8 cellular contexts compared by ENCODE assay signal in the genomic region with DNA sequence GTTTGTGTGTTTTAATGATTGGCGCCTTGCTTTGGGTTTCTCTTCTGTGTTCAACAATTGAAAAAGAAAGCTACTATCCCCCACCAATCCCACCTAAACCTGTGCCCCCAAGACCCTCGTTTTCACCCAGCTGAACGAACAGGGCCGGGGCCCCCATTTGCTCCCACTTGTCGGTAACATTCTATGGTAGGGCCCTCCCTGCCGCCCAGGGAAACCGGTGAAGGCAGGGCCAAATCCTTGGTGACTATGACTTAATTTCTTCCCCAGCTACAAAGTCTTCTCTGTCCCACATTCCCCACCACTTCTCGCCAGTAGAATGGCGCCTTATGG. TPM values are rescaled to one million over a fixed set of nuclear protein-coding genes. Genes with fewer than 3 reads are reported as not detected.
DNase-seq lines count a peak whose midpoint lies in the region; ATAC-seq and TF ChIP-seq lines count a peak whose summit lies in the region.

No MANE protein-coding gene starts in this region.

- no peak for ATAC-seq in naive thymus-derived CD4-positive, alpha-beta T cell
- no peak for ATAC-seq in HG02840 (IDR thresholded peaks at IDR 0.05; ENCODE audit: low FRiP score, unreplicated experiment)
- no peak for ATAC-seq in GM21619 (IDR thresholded peaks at IDR 0.05; ENCODE audit: unreplicated experiment)
- no peak for ATAC-seq in GM21529 (IDR thresholded peaks at IDR 0.05; ENCODE audit: unreplicated experiment)

- H3K9me3 ChIP-seq in BLaER1 treated with 17β-estradiol and CSF1 and Interleukin-3, amounts not matched to agents 10 nM and 100 nM (replicated peaks in 1 of 11) = no peaks in the 10 kb centered on the region
- H3K9me3 ChIP-seq in MM.1S (replicated peaks; ENCODE audit: insufficient read depth, low read length) = no peaks in the 10 kb centered on the region
- H3K9me3 ChIP-seq in naive thymus-derived CD4-positive, alpha-beta T cell (ENCODE audit: control insufficient read depth in 2 of 3, low read length in 3 of 3) = no peaks in the 10 kb centered on the region

- H3K4me2 ChIP-seq in BLaER1 treated with 17β-estradiol and CSF1 and Interleukin-3, amounts not matched to agents 10 nM and 100 nM = peak overlapping the region; percentile 83 to 98 (median 93)
- peak overlapping the region; percentile 77 for H3K4me2 ChIP-seq in MM.1S (ENCODE audit: low read depth, low read length)

- peak overlapping the region; percentile 80 to 96 (median 88) for H3K27ac ChIP-seq in BLaER1 treated with 17β-estradiol and CSF1 and Interleukin-3, amounts not matched to agents 10 nM and 100 nM
- H3K27ac ChIP-seq in MM.1S (ENCODE audit: low read length) (peak overlapping the region; percentile 50; the same call in 1 of the 2 replicates), coronary artery (peak overlapping the region; percentile 75 to 80)
- H3K27ac ChIP-seq in naive thymus-derived CD4-positive, alpha-beta T cell (ENCODE audit: low read depth, low read length) = peak overlapping the region; percentile 94

- no peaks in the 10 kb centered on the region for H3K9me2 ChIP-seq in MM.1S (replicated peaks; ENCODE audit: insufficient read depth, low read length)

- peaks cover 55% of the 10 kb centered on the region for H3K79me2 ChIP-seq in MM.1S (ENCODE audit: low read length)

- H3K9me3 Mint-ChIP-seq in naive thymus-derived CD4-positive, alpha-beta T cell = peaks cover 0 to 5% (median 0%) of the 10 kb centered on the region in 11 donors

- peak overlapping the region; percentile 94 to 100 (median 99) for H3K4me3 Mint-ChIP-seq in naive thymus-derived CD4-positive, alpha-beta T cell

- peaks cover 41 to 59% (median 55%) of the 10 kb centered on the region in 7 donors for H3K4me1 Mint-ChIP-seq in naive thymus-derived CD4-positive, alpha-beta T cell

- no peaks in the 10 kb centered on the region for H3F3A ChIP-seq in MM.1S (ENCODE audit: insufficient read depth, low read length)

- H3K36me3 Mint-ChIP-seq in naive thymus-derived CD4-positive, alpha-beta T cell = peaks cover 16 to 39% (median 33%) of the 10 kb centered on the region in 5 donors

- POLR2A ChIA-PET in naive thymus-derived CD4-positive, alpha-beta T cell (lab: Charles Lee) = interaction anchor here (0.6 to 2.7 kb wide), 15 partner anchors 10 to 498 kb away, joined by 3 to 16 read pairs (median 5); a partner anchor contains a TSS

- CTCF ChIA-PET in naive thymus-derived CD4-positive, alpha-beta T cell (lab: Charles Lee) = interaction anchor here (0.5 to 1.2 kb wide), 5 partner anchors 15 to 232 kb away, joined by 3 to 5 read pairs (median 3); no protein-coding TSS in a partner anchor

- peak overlapping the region; percentile 97 to 100 (median 99) for H3K27ac Mint-ChIP-seq in naive thymus-derived CD4-positive, alpha-beta T cell

- H3K27me3 ChIP-seq in BLaER1 treated with 17β-estradiol and CSF1 and Interleukin-3, amounts not matched to agents 10 nM and 100 nM = no peaks in the 10 kb centered on the region
- H3K27me3 ChIP-seq in MM.1S (replicated peaks; ENCODE audit: insufficient read depth, low read length) = no peaks in the 10 kb centered on the region
- no peaks in the 10 kb centered on the region for H3K27me3 ChIP-seq in naive thymus-derived CD4-positive, alpha-beta T cell (ENCODE audit: control insufficient read depth in 2 of 2, insufficient read depth in 2 of 2, low read length in 2 of 2)

- H2AFZ ChIP-seq in MM.1S (ENCODE audit: low read length) = peak overlapping the region; percentile 57

- H3K27me3 Mint-ChIP-seq in naive thymus-derived CD4-positive, alpha-beta T cell = no peaks in the 10 kb centered on the region

- peak overlapping the region; percentile 85 to 93 (median 89) for H3K9ac ChIP-seq in BLaER1 treated with 17β-estradiol and CSF1 and Interleukin-3, amounts not matched to agents 10 nM and 100 nM
- H3K9ac ChIP-seq in MM.1S (ENCODE audit: low read length) = peak overlapping the region; percentile 87

- H3K36me3 ChIP-seq in BLaER1 treated with 17β-estradiol and CSF1 and Interleukin-3, amounts not matched to agents 10 nM and 100 nM = peaks cover 30 to 73% (median 47%) of the 10 kb centered on the region in 11 experiments
- H3K36me3 ChIP-seq in MM.1S (replicated peaks; ENCODE audit: insufficient read depth, low read length) = peaks cover 11% of the 10 kb centered on the region; the same call in 1 of the 2 replicates
- H3K36me3 ChIP-seq in naive thymus-derived CD4-positive, alpha-beta T cell (ENCODE audit: control insufficient read depth in 2 of 3, insufficient read depth in 3 of 3, low read length in 3 of 3) = peaks cover 24 to 34% (median 26%) of the 10 kb centered on the region in 3 experiments

- intact Hi-C loops in naive thymus-derived CD4-positive, alpha-beta T cell (cut with micrococcal nuclease) = loop anchor here (1.0 to 5.0 kb wide), 14 partner anchors 9 to 510 kb away; a partner anchor contains a TSS

- peak overlapping the region; percentile 79 to 91 (median 86) for H3K4me3 ChIP-seq in BLaER1 treated with 17β-estradiol and CSF1 and Interleukin-3, amounts not matched to agents 10 nM and 100 nM
- H3K4me3 ChIP-seq in MM.1S (ENCODE audit: low read length) (peak overlapping the region; percentile 85), coronary artery (peak overlapping the region; percentile 84)
- H3K4me3 ChIP-seq in naive thymus-derived CD4-positive, alpha-beta T cell (ENCODE audit: low read length) = peak overlapping the region; percentile 85

- TF ChIP-seq CTCF in MM.1S (IDR thresholded peaks at IDR 0.05; ENCODE audit: low read length) = no peak
- no peak for TF ChIP-seq CTCF in coronary artery (IDR thresholded peaks at IDR 0.05)

- peaks cover 39 to 65% (median 54%) of the 10 kb centered on the region in 10 experiments for H3K4me1 ChIP-seq in BLaER1 treated with 17β-estradiol and CSF1 and Interleukin-3, amounts not matched to agents 10 nM and 100 nM
- H3K4me1 ChIP-seq in MM.1S (ENCODE audit: low read length) = peaks cover 16% of the 10 kb centered on the region
- peaks cover 30 to 40% of the 10 kb centered on the region in 2 donors for H3K4me1 ChIP-seq in naive thymus-derived CD4-positive, alpha-beta T cell (ENCODE audit: control insufficient read depth in 2 of 2, insufficient read depth in 2 of 2, low read length in 2 of 2)

- peaks cover 7 to 34% (median 29%) of the 10 kb centered on the region in 11 experiments; a peak in 19 of 22 replicates for H4K20me1 ChIP-seq in BLaER1 treated with 17β-estradiol and CSF1 and Interleukin-3, amounts not matched to agents 10 nM and 100 nM
- no peaks in the 10 kb centered on the region for H4K20me1 ChIP-seq in MM.1S (ENCODE audit: insufficient read depth, low read length)

- DNase-seq in MM.1S (peak; percentile 22), coronary artery (ENCODE audit: low spot score) (no peak), NCI-H446 treated with DMSO at 0.1 percent for 48 hours (lab: John Stamatoyannopoulos, UW) (no peak)
- DNase-seq in naive thymus-derived CD4-positive, alpha-beta T cell = no peak

RNA-seq across cellular contexts. Expression of a gene that starts 0.6 kb away (rescaled TPM):
- 100 to 1,000 TPM; 165 to 255 (median 212) TPM for total RNA-seq in naive thymus-derived CD4-positive, alpha-beta T cell
- polyA plus RNA-seq in naive thymus-derived CD4-positive, alpha-beta T cell = 100 to 1,000 TPM in 1 of 2 donors, 10 to 100 TPM in 1; 86.6 to 137 TPM

RNA-seq across cellular contexts. Expression of a gene that starts 19.2 kb away (rescaled TPM):
- 10 to 100 TPM in 1 of 5 experiments, 1 to 10 TPM in 2, under 1 TPM in 2; 0.79 to 30.4 (median 1.2) TPM for total RNA-seq in naive thymus-derived CD4-positive, alpha-beta T cell
- polyA plus RNA-seq in naive thymus-derived CD4-positive, alpha-beta T cell = under 1 TPM; 0.37 to 0.85 TPM

RNA-seq across cellular contexts. Expression of a gene that starts 29.6 kb away (rescaled TPM):
- total RNA-seq in naive thymus-derived CD4-positive, alpha-beta T cell = 10 to 100 TPM in 1 of 5 experiments, under 1 TPM in 4; 0.16 to 50.2 (median 0.66) TPM
- polyA plus RNA-seq in naive thymus-derived CD4-positive, alpha-beta T cell = not detected

RNA-seq across cellular contexts. Expression of a gene that starts 39.9 kb away (rescaled TPM):
- 10 to 100 TPM; 62.1 to 85.3 (median 71.6) TPM for total RNA-seq in naive thymus-derived CD4-positive, alpha-beta T cell
- 100 to 1,000 TPM in 1 of 2 donors, 10 to 100 TPM in 1; 85.5 to 115 TPM for polyA plus RNA-seq in naive thymus-derived CD4-positive, alpha-beta T cell

RNA-seq across cellular contexts. Expression of a gene that starts 40.1 kb away (rescaled TPM):
- 10 to 100 TPM; 33.7 to 69.0 (median 40.4) TPM for total RNA-seq in naive thymus-derived CD4-positive, alpha-beta T cell
- polyA plus RNA-seq in naive thymus-derived CD4-positive, alpha-beta T cell = 10 to 100 TPM; 23.6 to 38.0 TPM
